In the genomic region with DNA sequence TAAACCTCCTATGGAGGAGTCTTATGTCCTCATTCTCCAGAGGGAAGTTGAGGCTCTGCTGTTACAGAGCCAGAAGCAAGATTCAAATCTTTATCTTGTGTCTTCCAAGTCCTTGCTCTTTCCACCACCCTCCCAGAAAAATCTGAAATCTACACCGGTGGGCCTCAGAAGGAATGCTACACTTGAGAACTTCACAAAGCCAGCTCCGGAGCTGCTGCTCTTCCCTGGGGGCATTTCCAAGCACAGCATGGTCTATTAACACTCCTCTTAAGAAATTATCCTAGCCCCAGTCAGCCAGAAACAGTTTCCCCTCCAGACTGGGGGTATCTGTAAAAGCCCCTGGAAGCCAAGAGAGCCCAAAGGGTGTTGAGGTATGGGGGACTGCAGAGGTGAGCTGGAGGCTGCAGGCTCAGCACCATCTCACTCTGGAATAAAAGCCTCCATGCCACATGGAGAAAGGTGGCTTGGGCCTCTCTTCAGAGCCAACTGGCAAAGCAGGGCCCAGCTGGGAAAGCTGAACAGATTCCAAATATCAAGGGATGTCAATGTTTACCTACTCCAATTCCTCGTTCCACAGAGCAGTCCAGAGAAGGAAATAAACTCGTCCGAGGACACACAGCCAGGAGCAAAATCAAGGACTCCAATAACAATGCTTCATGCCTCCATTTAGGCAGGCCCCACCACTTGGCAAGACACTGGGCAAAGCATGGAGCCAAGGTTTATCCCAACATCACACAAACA, we compare ENCODE assay signal across 9 cellular contexts. TPM values are rescaled to one million over a fixed set of nuclear protein-coding genes. Genes with fewer than 3 reads are reported as not detected.
DNase-seq lines count a peak whose midpoint lies in the region; ATAC-seq and TF ChIP-seq lines count a peak whose summit lies in the region.
"Had no signal": no experiment of that assay in that cellular context is flagged by ENCODE, and none has a peak within 500 bp of the region (broad histone marks: within the 10 kb centered on the region; RNA-seq: fewer than 3 reads in every experiment).

No MANE protein-coding gene starts in this region.

- ATAC-seq in PC-3: no peak
- no peak for ATAC-seq in HG03432 (IDR thresholded peaks at IDR 0.05; ENCODE audit: unreplicated experiment)
- no peak for ATAC-seq in GM21367 (IDR thresholded peaks at IDR 0.05; ENCODE audit: unreplicated experiment)

- no peak overlapping the region for H2AFZ ChIP-seq in PC-3 (ENCODE audit: low read length)

- H3K9me3 Mint-ChIP-seq in CD8-positive, alpha-beta memory T cell: no peaks in the 10 kb centered on the region

- H3K36me3 Mint-ChIP-seq in CD8-positive, alpha-beta memory T cell: peaks cover 0 to 6% (median 0%) of the 10 kb centered on the region in 3 donors

- intact Hi-C loops in PC-3 (cut with micrococcal nuclease) (loop anchor here (5.0 kb wide), 1 partner anchor 37 kb away; no protein-coding TSS in a partner anchor), dorsolateral prefrontal cortex (cut with DNase I) (loop anchor here (5.0 kb wide), 2 partner anchors 37 to 77 kb away; no protein-coding TSS in a partner anchor), prostate gland (cut with DNase I) (no loop called here)

- no TSS peak for BruUV-seq in PC-3 (replicated peaks; lab: Mats Ljungman, UMichigan)

- no peak for TF ChIP-seq POLR2A in prostate gland (IDR thresholded peaks at IDR 0.05)

- TF ChIP-seq CTCF in PC-3 (conservative IDR thresholded peaks at IDR 0.05; ENCODE audit: low read depth, low read length) (no peak), dorsolateral prefrontal cortex (IDR thresholded peaks at IDR 0.05 in 54 of 56, conservative IDR thresholded peaks at IDR 0.05 in 2 of 56; ENCODE audit: low read depth in 1 of 56, partially characterized antibody in 56 of 56) (no peak), prostate gland (IDR thresholded peaks at IDR 0.05) (no peak), GM13977 (IDR thresholded peaks at IDR 0.05; ENCODE audit: extremely low read depth, insufficient read depth, missing control alignments) (no peak)

- DNase-seq in CD8-positive, alpha-beta memory T cell: no peak
- DNase-seq in PC-3 (peak; percentile 29), dorsolateral prefrontal cortex (peak in 1 of 10 donors; percentile 60), prostate gland (ENCODE audit: low spot score) (peak; percentile 56), GM13977 (ENCODE audit: low spot score) (no peak)
- DNase-seq in stimulated activated CD4-positive, alpha-beta T cell treated with anti-CD3 and anti-CD28 coated beads, Interleukin-15, amount 100 ng/mL, for 24 hours: no peak
- DNase-seq: NCI-H2107 had no signal

- H3F3A ChIP-seq in PC-3 (ENCODE audit: low read length, unreplicated experiment): no peaks in the 10 kb centered on the region

- H3K9me2 ChIP-seq in PC-3 (replicated peaks; ENCODE audit: low read length): no peaks in the 10 kb centered on the region

- H3K9me3 ChIP-seq in CD8-positive, alpha-beta memory T cell (ENCODE audit: low read length): no peaks in the 10 kb centered on the region
- no peaks in the 10 kb centered on the region for H3K9me3 ChIP-seq in PC-3 (ENCODE audit: low read length)
- H3K9me3 ChIP-seq in prostate gland: no peaks in the 10 kb centered on the region

- H3K27ac Mint-ChIP-seq in CD8-positive, alpha-beta memory T cell: peak overlapping the region; percentile 94 to 99 (median 98)

- POLR2A ChIA-PET in CD8-positive, alpha-beta memory T cell (lab: Charles Lee): interaction anchor here (0.5 to 6.0 kb wide), 6 partner anchors 7 to 92 kb away, joined by 3 to 59 read pairs (median 6); a partner anchor contains a TSS
- POLR2A ChIA-PET in PC-3 (lab: Charles Lee; ENCODE audit: unreplicated experiment): interaction anchor here (0.5 kb wide), 1 partner anchor 9 kb away, joined by 4 read pairs; no protein-coding TSS in a partner anchor

- no peak overlapping the region for H3K4me3 ChIP-seq in CD8-positive, alpha-beta memory T cell (ENCODE audit: low read length)
- no peak overlapping the region for H3K4me3 ChIP-seq in PC-3 (ENCODE audit: low read length)
- H3K4me3 ChIP-seq in dorsolateral prefrontal cortex: no peak overlapping the region
- no peak overlapping the region for H3K4me3 ChIP-seq in prostate gland

- peaks cover 83% of the 10 kb centered on the region for H4K20me1 ChIP-seq in PC-3 (ENCODE audit: low read length)

- H3K36me3 ChIP-seq in CD8-positive, alpha-beta memory T cell (ENCODE audit: insufficient read depth, low read length): no peaks in the 10 kb centered on the region
- H3K36me3 ChIP-seq in PC-3 (ENCODE audit: low read depth, low read length): peaks cover 3% of the 10 kb centered on the region; the same call in 1 of the 2 replicates
- H3K36me3 ChIP-seq in prostate gland: no peaks in the 10 kb centered on the region

- 14% methylated on average over 5 of the region's 5 CpGs for WGBS in prostate gland

- H3K4me2 ChIP-seq in PC-3 (ENCODE audit: low read length): no peak overlapping the region

- peak overlapping the region; percentile 41 for H3K27ac ChIP-seq in CD8-positive, alpha-beta memory T cell (ENCODE audit: low read depth, low read length)
- no peak overlapping the region for H3K27ac ChIP-seq in PC-3 (ENCODE audit: low read length)
- H3K27ac ChIP-seq in dorsolateral prefrontal cortex: peak overlapping the region in 52 of 59 donors; percentile 8 to 99 (median 87)
- H3K27ac ChIP-seq in prostate gland: peak overlapping the region; percentile 83 to 95

- H3K4me3 Mint-ChIP-seq in CD8-positive, alpha-beta memory T cell: peak overlapping the region in 6 of 7 donors; percentile 45 to 95 (median 80)

- H3K27me3 ChIP-seq in CD8-positive, alpha-beta memory T cell (ENCODE audit: insufficient read depth, low read length, poor library complexity, severe bottlenecking): no peaks in the 10 kb centered on the region
- H3K27me3 ChIP-seq in PC-3 (ENCODE audit: low read length) (no peaks in the 10 kb centered on the region), dorsolateral prefrontal cortex (no peaks in the 10 kb centered on the region), prostate gland (replicated peaks; ENCODE audit: insufficient read depth) (no peaks in the 10 kb centered on the region)

- in situ Hi-C loops in GM13977 (cut with MboI; ENCODE audit: low pct_unique_long_range_greater_than_20kb, low sequenced_read_pairs, unreplicated experiment): no loop called here

- peaks cover 89 to 100% (median 97%) of the 10 kb centered on the region in 3 donors for H3K4me1 Mint-ChIP-seq in CD8-positive, alpha-beta memory T cell

- no peak overlapping the region for H3K9ac ChIP-seq in PC-3 (ENCODE audit: low read length)

- peaks cover 100% of the 10 kb centered on the region for H3K79me2 ChIP-seq in PC-3 (ENCODE audit: low read length)

- CTCF ChIA-PET in CD8-positive, alpha-beta memory T cell (lab: Charles Lee): interaction anchor here (0.8 to 12.6 kb wide), 6 partner anchors 8 to 34 kb away, joined by 3 to 208 read pairs (median 8); a partner anchor contains a TSS
- CTCF ChIA-PET in PC-3 (lab: Charles Lee): interaction anchor here (0.6 kb wide), 1 partner anchor 112 kb away, joined by 5 read pairs; no protein-coding TSS in a partner anchor

- peaks cover 98% of the 10 kb centered on the region for H3K4me1 ChIP-seq in CD8-positive, alpha-beta memory T cell (ENCODE audit: insufficient read depth, low read length)
- H3K4me1 ChIP-seq in PC-3 (ENCODE audit: insufficient read depth, low read length) (peaks cover 69% of the 10 kb centered on the region), prostate gland (replicated peaks) (peaks cover 83% of the 10 kb centered on the region)

- peaks cover 0 to 2% of the 10 kb centered on the region in 2 donors for H3K27me3 Mint-ChIP-seq in CD8-positive, alpha-beta memory T cell

RNA-seq across cellular contexts. Expression of gene PNMA1, which starts 36.1 kb away (rescaled TPM):
- 10 to 100 TPM; 56.8 to 61.0 TPM for total RNA-seq in CD8-positive, alpha-beta memory T cell
- polyA plus RNA-seq in CD8-positive, alpha-beta memory T cell: 43.7 TPM
- 30.8 and 36.7 TPM in 2 replicates for total RNA-seq in PC-3 (2014; rRNA removed)
- total RNA-seq in dorsolateral prefrontal cortex: 100 to 1,000 TPM in 119 of 120 experiments, 10 to 100 TPM in 1; 87.5 to 250 (median 176) TPM
- 10 to 100 TPM; 18.6 to 62.7 TPM for total RNA-seq in prostate gland

Comparison
In these comparisons a context has a peak if more than half of its experiments do, and no peak if none do; other contexts are left out.
1. DNase-seq: peak in PC-3 (single experiment) and prostate gland (single experiment); none in CD8-positive, alpha-beta memory T cell (0 of 5), GM13977 (single experiment) and stimulated activated CD4-positive, alpha-beta T cell treated with anti-CD3 and anti-CD28 coated beads, Interleukin-15, amount 100 ng/mL, for 24 hours (single experiment).